In genomic region chr13:98325724-98326123, GRCh38 we compare ENCODE assay signal across 18 cellular contexts.
DNase-seq lines count a peak whose midpoint lies in the region; TF ChIP-seq lines count a peak whose summit lies in the region.
"Had no signal": no experiment of that assay in that cellular context is flagged by ENCODE, and none has a peak within 500 bp of the region (broad histone marks: within the 10 kb centered on the region; RNA-seq: fewer than 3 reads in every experiment).

No MANE protein-coding gene starts in this region.

- H3K4me1 ChIP-seq in iPS-18a (ENCODE audit: control insufficient read depth, low read depth, low read length) (peaks cover 45% of the 10 kb centered on the region), thyroid gland (peaks cover 48 to 61% of the 10 kb centered on the region in 2 donors), Peyer's patch (peaks cover 0 to 9% (median 0%) of the 10 kb centered on the region in 4 donors)
- H3K4me1 ChIP-seq: BLaER1 had no signal

- no peak for TF ChIP-seq POLR2A in thyroid gland (IDR thresholded peaks at IDR 0.05)
- TF ChIP-seq POLR2A in Peyer's patch (IDR thresholded peaks at IDR 0.05) = no peak

- in situ Hi-C loops in G401 (cut with HindIII; ENCODE audit: low sequenced_read_pairs) = no loop called here

- H3K27ac ChIP-seq in iPS-18a (ENCODE audit: low read length) (peak overlapping the region; percentile 10), thyroid gland (peak overlapping the region in 2 of 3 donors; percentile 54 to 56), Peyer's patch (no peak overlapping the region)
- H3K27ac ChIP-seq: 22Rv1, BLaER1, cardiac muscle cell, pancreas, SK-N-MC had no signal

- H3K27me3 ChIP-seq in iPS-18a (ENCODE audit: control insufficient read depth, insufficient read depth, low read length) = no peaks in the 10 kb centered on the region
- no peaks in the 10 kb centered on the region for H3K27me3 ChIP-seq in thyroid gland
- no peaks in the 10 kb centered on the region for H3K27me3 ChIP-seq in Peyer's patch
- H3K27me3 ChIP-seq: BLaER1, cardiac muscle cell, pancreas had no signal

- WGBS in thyroid gland, 2 donors = 87 to 89% methylated on average over 3 of the region's 3 CpGs

- TF ChIP-seq CTCF in thyroid gland (IDR thresholded peaks at IDR 0.05) = no peak
- TF ChIP-seq CTCF in Peyer's patch (IDR thresholded peaks at IDR 0.05) = no peak

- intact Hi-C loops in thyroid gland (cut with DNase I) = no loop called here

- H3K4me3 ChIP-seq in iPS-18a (ENCODE audit: low read length) = no peak overlapping the region
- H3K4me3 ChIP-seq in thyroid gland (replicated peaks in 1 of 3) = no peak overlapping the region
- no peak overlapping the region for H3K4me3 ChIP-seq in Peyer's patch
- H3K4me3 ChIP-seq: BLaER1, cardiac muscle cell, pancreas, SK-N-MC had no signal

- H3K36me3 ChIP-seq in iPS-18a (ENCODE audit: control insufficient read depth, low read depth, low read length) (no peaks in the 10 kb centered on the region), thyroid gland (no peaks in the 10 kb centered on the region), Peyer's patch (no peaks in the 10 kb centered on the region)
- H3K36me3 ChIP-seq: BLaER1, cardiac muscle cell, pancreas had no signal

- H3K9me3 ChIP-seq in iPS-18a (ENCODE audit: control insufficient read depth, low read depth, low read length) = no peaks in the 10 kb centered on the region
- H3K9me3 ChIP-seq in thyroid gland = no peaks in the 10 kb centered on the region
- no peaks in the 10 kb centered on the region for H3K9me3 ChIP-seq in Peyer's patch
- H3K9me3 ChIP-seq: BLaER1, pancreas had no signal

- DNase-seq in NCI-H1105 treated with DMSO at 0.1 percent for 48 hours (lab: John Stamatoyannopoulos, UW) = peak; percentile 53
- no peak for DNase-seq in NCI-H1105 (lab: John Stamatoyannopoulos, UW)
- DNase-seq in NCI-H526 treated with DMSO at 0.1 percent for 48 hours (lab: John Stamatoyannopoulos, UW) = peak; percentile 96
- peak in 1 of 2 donors; percentile 28 for DNase-seq in thyroid gland
- no peak for DNase-seq in SIG-M5 treated with dmso at 0.1 percent for 504 hours (lab: John Stamatoyannopoulos, UW; ENCODE audit: unreplicated experiment)
- no peak for DNase-seq in Peyer's patch
- no peak for DNase-seq in G401 (ENCODE audit: low spot score)
- DNase-seq: activated CD4-positive, alpha-beta T cell treated with anti-CD3 and anti-CD28 coated beads for 1 hour; activated effector memory CD4-positive, alpha-beta T cell treated with Interleukin-2 at 50 U/mL for 16 hours; NCI-H2029 treated with DMSO at 0.1 percent for 48 hours; pancreas; stimulated activated CD4-positive, alpha-beta T cell treated with anti-CD3 and anti-CD28 coated beads, Interleukin-4, amount 100 ng/mL, for 1 hour; T1000 had no signal

- H3K9ac ChIP-seq in iPS-18a (ENCODE audit: low read length) = no peak overlapping the region
- H3K9ac ChIP-seq: BLaER1 had no signal

Comparison
In these comparisons a context has a peak if more than half of its experiments do, and no peak if none do; other contexts are left out.
1. DNase-seq: peak in NCI-H1105 treated with DMSO at 0.1 percent for 48 hours (single experiment) and NCI-H526 treated with DMSO at 0.1 percent for 48 hours (single experiment); none in NCI-H1105 (single experiment), SIG-M5 treated with dmso at 0.1 percent for 504 hours (single experiment), Peyer's patch (0 of 3) and G401 (single experiment).
2. H3K27ac ChIP-seq: peak in iPS-18a (single experiment) and thyroid gland (2 of 3); none in Peyer's patch (0 of 4).